1 cellular context compared by ENCODE assay signal in the genomic region with DNA sequence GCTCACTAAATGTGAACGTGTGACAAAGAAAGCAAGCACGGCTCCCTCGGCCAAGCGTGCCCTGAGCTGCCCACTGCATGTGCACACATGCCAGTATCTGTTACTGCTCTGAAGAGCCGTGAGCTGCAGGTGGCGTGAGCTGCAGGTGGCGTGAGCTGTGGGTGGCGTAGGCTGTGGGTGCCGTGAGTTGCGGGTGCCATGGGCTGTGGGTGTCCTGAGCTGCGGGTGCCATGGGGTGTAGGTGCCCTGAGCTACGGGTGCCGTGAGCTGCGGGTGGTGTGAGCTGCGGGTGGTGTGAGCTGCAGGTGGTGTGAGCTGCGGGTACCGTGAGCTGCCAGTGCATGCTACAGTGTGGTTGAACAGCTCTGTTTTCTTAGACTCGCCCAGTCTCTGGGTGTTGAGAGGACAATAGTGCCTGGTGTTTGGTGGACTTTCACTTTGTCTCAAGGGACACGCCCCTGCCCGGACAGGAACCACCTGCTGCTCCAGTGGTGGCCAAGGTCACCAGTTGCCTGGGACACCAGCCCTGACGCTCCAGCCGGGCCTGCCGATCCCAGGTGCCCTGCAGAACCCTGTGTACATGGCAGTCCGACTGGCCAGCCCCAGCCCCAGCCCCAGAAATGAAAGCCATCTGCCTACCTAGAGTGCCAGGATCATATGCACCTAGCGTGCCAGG.
TF ChIP-seq lines count a peak whose summit lies in the region.

No MANE protein-coding gene starts in this region.

TF ChIP-seq in HepG2, 621 proteins besides CTCF, POLR2A, EP300 and RAD21 (continued from another document and continues in another):
- TF ChIP-seq ZNF674 (CRISPR knock-in tag; IDR thresholded peaks at IDR 0.05; ENCODE audit: low read depth) (no peak), KAT8 (CRISPR knock-in tag; IDR thresholded peaks at IDR 0.05) (no peak), GLI4 (CRISPR knock-in tag; IDR thresholded peaks at IDR 0.05; ENCODE audit: borderline replicate concordance) (no peak), CCAR2 (optimal IDR thresholded peaks at IDR 0.05; ENCODE audit: low read depth, low read length) (no peak), ZNF644 (CRISPR knock-in tag; IDR thresholded peaks at IDR 0.05; ENCODE audit: low read depth) (0 out of 2 replicates have a peak, but pooled peaks have one; percentile 21), ZNF484 (CRISPR knock-in tag; IDR thresholded peaks at IDR 0.05; ENCODE audit: borderline replicate concordance, low read depth) (0 out of 2 replicates have a peak, but pooled peaks have one; percentile 22), JARID2 (CRISPR knock-in tag; IDR thresholded peaks at IDR 0.05; ENCODE audit: insufficient replicate concordance) (no peak), PPARG (CRISPR knock-in tag; conservative IDR thresholded peaks at IDR 0.05) (0 out of 2 replicates have a peak, but pooled peaks have one; percentile 34), MIXL1 (CRISPR knock-in tag; IDR thresholded peaks at IDR 0.05) (no peak), RFX3 (CRISPR knock-in tag; IDR thresholded peaks at IDR 0.05) (peak; percentile 88), TEAD2 (CRISPR knock-in tag; IDR thresholded peaks at IDR 0.05) (no peak), ETV6 (CRISPR knock-in tag; conservative IDR thresholded peaks at IDR 0.05) (no peak), NONO (IDR thresholded peaks at IDR 0.05) (no peak), NONO (CRISPR knock-in tag; conservative IDR thresholded peaks at IDR 0.05) (no peak), KLF12 (CRISPR knock-in tag; IDR thresholded peaks at IDR 0.05; ENCODE audit: borderline replicate concordance) (0 out of 2 replicates have a peak, but pooled peaks have one; percentile 34), ZNF350 (CRISPR knock-in tag; IDR thresholded peaks at IDR 0.05; ENCODE audit: borderline replicate concordance, low read depth) (peak; percentile 53; the same call in 1 of the 2 replicates), HIVEP1 (CRISPR knock-in tag; IDR thresholded peaks at IDR 0.05) (peak; percentile 47; the same call in 1 of the 2 replicates), RBAK (CRISPR knock-in tag; IDR thresholded peaks at IDR 0.05) (no peak)
- TF ChIP-seq, protein P1, sequence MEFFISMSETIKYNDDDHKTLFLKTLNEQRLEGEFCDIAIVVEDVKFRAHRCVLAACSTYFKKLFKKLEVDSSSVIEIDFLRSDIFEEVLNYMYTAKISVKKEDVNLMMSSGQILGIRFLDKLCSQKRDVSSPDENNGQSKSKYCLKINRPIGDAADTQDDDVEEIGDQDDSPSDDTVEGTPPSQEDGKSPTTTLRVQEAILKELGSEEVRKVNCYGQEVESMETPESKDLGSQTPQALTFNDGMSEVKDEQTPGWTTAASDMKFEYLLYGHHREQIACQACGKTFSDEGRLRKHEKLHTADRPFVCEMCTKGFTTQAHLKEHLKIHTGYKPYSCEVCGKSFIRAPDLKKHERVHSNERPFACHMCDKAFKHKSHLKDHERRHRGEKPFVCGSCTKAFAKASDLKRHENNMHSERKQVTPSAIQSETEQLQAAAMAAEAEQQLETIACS (CRISPR knock-in tag; IDR thresholded peaks at IDR 0.05): no peak
- TF ChIP-seq, protein P2, sequence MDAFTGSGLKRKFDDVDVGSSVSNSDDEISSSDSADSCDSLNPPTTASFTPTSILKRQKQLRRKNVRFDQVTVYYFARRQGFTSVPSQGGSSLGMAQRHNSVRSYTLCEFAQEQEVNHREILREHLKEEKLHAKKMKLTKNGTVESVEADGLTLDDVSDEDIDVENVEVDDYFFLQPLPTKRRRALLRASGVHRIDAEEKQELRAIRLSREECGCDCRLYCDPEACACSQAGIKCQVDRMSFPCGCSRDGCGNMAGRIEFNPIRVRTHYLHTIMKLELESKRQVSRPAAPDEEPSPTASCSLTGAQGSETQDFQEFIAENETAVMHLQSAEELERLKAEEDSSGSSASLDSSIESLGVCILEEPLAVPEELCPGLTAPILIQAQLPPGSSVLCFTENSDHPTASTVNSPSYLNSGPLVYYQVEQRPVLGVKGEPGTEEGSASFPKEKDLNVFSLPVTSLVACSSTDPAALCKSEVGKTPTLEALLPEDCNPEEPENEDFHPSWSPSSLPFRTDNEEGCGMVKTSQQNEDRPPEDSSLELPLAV (CRISPR knock-in tag; conservative IDR thresholded peaks at IDR 0.05; ENCODE audit: low read depth): no peak
- TF ChIP-seq, protein P3, sequence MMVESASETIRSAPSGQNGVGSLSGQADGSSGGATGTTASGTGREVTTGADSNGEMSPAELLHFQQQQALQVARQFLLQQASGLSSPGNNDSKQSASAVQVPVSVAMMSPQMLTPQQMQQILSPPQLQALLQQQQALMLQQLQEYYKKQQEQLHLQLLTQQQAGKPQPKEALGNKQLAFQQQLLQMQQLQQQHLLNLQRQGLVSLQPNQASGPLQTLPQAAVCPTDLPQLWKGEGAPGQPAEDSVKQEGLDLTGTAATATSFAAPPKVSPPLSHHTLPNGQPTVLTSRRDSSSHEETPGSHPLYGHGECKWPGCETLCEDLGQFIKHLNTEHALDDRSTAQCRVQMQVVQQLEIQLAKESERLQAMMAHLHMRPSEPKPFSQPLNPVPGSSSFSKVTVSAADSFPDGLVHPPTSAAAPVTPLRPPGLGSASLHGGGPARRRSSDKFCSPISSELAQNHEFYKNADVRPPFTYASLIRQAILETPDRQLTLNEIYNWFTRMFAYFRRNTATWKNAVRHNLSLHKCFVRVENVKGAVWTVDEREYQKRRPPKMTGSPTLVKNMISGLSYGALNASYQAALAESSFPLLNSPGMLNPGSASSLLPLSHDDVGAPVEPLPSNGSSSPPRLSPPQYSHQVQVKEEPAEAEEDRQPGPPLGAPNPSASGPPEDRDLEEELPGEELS (CRISPR knock-in tag; IDR thresholded peaks at IDR 0.05): peak; percentile 51; the same call in 1 of the 2 replicates
- TF ChIP-seq, protein P4, sequence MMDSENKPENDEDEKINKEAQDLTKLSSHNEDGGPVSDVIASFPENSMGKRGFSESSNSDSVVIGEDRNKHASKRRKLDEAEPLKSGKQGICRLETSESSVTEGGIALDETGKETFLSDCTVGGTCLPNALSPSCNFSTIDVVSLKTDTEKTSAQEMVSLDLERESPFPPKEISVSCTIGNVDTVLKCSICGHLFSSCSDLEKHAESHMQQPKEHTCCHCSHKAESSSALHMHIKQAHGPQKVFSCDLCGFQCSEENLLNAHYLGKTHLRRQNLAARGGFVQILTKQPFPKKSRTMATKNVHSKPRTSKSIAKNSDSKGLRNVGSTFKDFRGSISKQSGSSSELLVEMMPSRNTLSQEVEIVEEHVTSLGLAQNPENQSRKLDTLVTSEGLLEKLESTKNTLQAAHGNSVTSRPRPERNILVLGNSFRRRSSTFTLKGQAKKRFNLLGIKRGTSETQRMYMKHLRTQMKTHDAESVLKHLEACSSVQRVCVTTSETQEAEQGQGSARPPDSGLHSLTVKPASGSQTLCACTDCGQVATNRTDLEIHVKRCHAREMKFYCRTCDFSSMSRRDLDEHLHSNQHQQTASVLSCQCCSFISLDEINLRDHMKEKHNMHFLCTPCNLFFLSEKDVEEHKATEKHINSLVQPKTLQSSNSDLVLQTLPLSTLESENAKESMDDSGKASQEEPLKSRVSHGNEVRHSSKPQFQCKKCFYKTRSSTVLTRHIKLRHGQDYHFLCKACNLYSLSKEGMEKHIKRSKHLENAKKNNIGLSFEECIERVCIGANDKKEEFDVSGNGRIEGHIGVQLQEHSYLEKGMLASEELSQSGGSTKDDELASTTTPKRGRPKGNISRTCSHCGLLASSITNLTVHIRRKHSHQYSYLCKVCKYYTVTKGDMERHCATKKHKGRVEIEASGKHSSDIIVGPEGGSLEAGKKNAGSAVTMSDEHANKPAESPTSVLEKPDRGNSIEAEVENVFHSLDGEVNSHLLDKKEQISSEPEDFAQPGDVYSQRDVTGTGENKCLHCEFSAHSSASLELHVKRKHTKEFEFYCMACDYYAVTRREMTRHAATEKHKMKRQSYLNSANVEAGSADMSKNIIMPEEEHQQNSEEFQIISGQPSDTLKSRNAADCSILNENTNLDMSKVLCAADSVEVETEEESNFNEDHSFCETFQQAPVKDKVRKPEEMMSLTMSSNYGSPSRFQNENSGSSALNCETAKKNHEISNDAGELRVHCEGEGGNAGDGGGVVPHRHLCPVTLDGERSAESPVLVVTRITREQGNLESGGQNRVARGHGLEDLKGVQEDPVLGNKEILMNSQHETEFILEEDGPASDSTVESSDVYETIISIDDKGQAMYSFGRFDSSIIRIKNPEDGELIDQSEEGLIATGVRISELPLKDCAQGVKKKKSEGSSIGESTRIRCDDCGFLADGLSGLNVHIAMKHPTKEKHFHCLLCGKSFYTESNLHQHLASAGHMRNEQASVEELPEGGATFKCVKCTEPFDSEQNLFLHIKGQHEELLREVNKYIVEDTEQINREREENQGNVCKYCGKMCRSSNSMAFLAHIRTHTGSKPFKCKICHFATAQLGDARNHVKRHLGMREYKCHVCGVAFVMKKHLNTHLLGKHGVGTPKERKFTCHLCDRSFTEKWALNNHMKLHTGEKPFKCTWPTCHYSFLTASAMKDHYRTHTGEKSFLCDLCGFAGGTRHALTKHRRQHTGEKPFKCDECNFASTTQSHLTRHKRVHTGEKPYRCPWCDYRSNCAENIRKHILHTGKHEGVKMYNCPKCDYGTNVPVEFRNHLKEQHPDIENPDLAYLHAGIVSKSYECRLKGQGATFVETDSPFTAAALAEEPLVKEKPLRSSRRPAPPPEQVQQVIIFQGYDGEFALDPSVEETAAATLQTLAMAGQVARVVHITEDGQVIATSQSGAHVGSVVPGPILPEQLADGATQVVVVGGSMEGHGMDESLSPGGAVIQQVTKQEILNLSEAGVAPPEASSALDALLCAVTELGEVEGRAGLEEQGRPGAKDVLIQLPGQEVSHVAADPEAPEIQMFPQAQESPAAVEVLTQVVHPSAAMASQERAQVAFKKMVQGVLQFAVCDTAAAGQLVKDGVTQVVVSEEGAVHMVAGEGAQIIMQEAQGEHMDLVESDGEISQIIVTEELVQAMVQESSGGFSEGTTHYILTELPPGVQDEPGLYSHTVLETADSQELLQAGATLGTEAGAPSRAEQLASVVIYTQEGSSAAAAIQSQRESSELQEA (CRISPR knock-in tag; IDR thresholded peaks at IDR 0.05; ENCODE audit: not compliant biosample characterization): no peak
- TF ChIP-seq, protein P5, sequence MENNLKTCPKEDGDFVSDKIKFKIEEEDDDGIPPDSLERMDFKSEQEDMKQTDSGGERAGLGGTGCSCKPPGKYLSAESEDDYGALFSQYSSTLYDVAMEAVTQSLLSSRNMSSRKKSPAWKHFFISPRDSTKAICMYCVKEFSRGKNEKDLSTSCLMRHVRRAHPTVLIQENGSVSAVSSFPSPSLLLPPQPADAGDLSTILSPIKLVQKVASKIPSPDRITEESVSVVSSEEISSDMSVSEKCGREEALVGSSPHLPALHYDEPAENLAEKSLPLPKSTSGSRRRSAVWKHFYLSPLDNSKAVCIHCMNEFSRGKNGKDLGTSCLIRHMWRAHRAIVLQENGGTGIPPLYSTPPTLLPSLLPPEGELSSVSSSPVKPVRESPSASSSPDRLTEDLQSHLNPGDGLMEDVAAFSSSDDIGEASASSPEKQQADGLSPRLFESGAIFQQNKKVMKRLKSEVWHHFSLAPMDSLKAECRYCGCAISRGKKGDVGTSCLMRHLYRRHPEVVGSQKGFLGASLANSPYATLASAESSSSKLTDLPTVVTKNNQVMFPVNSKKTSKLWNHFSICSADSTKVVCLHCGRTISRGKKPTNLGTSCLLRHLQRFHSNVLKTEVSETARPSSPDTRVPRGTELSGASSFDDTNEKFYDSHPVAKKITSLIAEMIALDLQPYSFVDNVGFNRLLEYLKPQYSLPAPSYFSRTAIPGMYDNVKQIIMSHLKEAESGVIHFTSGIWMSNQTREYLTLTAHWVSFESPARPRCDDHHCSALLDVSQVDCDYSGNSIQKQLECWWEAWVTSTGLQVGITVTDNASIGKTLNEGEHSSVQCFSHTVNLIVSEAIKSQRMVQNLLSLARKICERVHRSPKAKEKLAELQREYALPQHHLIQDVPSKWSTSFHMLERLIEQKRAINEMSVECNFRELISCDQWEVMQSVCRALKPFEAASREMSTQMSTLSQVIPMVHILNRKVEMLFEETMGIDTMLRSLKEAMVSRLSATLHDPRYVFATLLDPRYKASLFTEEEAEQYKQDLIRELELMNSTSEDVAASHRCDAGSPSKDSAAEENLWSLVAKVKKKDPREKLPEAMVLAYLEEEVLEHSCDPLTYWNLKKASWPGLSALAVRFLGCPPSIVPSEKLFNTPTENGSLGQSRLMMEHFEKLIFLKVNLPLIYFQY (CRISPR knock-in tag; IDR thresholded peaks at IDR 0.05; ENCODE audit: borderline replicate concordance): no peak
- TF ChIP-seq, protein P6, sequence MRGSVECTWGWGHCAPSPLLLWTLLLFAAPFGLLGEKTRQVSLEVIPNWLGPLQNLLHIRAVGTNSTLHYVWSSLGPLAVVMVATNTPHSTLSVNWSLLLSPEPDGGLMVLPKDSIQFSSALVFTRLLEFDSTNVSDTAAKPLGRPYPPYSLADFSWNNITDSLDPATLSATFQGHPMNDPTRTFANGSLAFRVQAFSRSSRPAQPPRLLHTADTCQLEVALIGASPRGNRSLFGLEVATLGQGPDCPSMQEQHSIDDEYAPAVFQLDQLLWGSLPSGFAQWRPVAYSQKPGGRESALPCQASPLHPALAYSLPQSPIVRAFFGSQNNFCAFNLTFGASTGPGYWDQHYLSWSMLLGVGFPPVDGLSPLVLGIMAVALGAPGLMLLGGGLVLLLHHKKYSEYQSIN (CRISPR knock-in tag; IDR thresholded peaks at IDR 0.05; ENCODE audit: borderline replicate concordance): no peak
- TF ChIP-seq, protein P7, sequence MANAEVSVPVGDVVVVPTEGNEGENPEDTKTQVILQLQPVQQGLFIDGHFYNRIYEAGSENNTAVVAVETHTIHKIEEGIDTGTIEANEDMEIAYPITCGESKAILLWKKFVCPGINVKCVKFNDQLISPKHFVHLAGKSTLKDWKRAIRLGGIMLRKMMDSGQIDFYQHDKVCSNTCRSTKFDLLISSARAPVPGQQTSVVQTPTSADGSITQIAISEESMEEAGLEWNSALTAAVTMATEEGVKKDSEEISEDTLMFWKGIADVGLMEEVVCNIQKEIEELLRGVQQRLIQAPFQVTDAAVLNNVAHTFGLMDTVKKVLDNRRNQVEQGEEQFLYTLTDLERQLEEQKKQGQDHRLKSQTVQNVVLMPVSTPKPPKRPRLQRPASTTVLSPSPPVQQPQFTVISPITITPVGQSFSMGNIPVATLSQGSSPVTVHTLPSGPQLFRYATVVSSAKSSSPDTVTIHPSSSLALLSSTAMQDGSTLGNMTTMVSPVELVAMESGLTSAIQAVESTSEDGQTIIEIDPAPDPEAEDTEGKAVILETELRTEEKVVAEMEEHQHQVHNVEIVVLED (CRISPR knock-in tag; IDR thresholded peaks at IDR 0.05; ENCODE audit: borderline replicate concordance): no peak
- TF ChIP-seq, protein P8, sequence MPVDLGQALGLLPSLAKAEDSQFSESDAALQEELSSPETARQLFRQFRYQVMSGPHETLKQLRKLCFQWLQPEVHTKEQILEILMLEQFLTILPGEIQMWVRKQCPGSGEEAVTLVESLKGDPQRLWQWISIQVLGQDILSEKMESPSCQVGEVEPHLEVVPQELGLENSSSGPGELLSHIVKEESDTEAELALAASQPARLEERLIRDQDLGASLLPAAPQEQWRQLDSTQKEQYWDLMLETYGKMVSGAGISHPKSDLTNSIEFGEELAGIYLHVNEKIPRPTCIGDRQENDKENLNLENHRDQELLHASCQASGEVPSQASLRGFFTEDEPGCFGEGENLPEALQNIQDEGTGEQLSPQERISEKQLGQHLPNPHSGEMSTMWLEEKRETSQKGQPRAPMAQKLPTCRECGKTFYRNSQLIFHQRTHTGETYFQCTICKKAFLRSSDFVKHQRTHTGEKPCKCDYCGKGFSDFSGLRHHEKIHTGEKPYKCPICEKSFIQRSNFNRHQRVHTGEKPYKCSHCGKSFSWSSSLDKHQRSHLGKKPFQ (CRISPR knock-in tag; IDR thresholded peaks at IDR 0.05; ENCODE audit: insufficient replicate concordance): peak; percentile 100
